1 cellular context compared by ENCODE assay signal in the genomic region with DNA sequence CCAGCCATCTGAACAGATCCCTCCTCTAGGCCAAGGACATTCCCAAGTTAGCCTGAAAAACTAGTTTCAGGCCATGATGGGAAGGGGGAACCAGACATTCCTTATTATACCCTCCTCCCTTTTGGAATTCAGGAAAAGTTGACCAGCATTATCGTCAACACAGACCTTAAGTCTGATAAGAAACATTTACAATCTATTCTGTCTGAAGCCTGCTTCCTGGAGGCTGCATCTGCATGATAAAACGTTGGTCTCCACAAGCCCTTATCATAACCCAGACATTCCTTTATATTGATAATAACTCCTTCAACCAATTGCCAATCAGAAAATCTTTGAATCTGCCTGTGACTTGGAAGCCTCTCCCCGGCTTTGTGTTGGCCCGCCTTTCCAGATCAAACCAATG.
TF ChIP-seq lines count a peak whose summit lies in the region.

No MANE protein-coding gene starts in this region.

TF ChIP-seq in K562, 482 proteins besides CTCF, POLR2A, EP300 and RAD21 (continued from another document and continues in another):
- TF ChIP-seq, protein P1, sequence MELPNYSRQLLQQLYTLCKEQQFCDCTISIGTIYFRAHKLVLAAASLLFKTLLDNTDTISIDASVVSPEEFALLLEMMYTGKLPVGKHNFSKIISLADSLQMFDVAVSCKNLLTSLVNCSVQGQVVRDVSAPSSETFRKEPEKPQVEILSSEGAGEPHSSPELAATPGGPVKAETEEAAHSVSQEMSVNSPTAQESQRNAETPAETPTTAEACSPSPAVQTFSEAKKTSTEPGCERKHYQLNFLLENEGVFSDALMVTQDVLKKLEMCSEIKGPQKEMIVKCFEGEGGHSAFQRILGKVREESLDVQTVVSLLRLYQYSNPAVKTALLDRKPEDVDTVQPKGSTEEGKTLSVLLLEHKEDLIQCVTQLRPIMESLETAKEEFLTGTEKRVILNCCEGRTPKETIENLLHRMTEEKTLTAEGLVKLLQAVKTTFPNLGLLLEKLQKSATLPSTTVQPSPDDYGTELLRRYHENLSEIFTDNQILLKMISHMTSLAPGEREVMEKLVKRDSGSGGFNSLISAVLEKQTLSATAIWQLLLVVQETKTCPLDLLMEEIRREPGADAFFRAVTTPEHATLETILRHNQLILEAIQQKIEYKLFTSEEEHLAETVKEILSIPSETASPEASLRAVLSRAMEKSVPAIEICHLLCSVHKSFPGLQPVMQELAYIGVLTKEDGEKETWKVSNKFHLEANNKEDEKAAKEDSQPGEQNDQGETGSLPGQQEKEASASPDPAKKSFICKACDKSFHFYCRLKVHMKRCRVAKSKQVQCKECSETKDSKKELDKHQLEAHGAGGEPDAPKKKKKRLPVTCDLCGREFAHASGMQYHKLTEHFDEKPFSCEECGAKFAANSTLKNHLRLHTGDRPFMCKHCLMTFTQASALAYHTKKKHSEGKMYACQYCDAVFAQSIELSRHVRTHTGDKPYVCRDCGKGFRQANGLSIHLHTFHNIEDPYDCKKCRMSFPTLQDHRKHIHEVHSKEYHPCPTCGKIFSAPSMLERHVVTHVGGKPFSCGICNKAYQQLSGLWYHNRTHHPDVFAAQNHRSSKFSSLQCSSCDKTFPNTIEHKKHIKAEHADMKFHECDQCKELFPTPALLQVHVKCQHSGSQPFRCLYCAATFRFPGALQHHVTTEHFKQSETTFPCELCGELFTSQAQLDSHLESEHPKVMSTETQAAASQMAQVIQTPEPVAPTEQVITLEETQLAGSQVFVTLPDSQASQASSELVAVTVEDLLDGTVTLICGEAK (IDR thresholded peaks at IDR 0.05) = peak; percentile 51; the same call in 1 of the 2 replicates
- TF ChIP-seq, protein P1 (CRISPR knock-in tag; IDR thresholded peaks at IDR 0.05) = no peak
- peak; percentile 46 for TF ChIP-seq MBD2 (IDR thresholded peaks at IDR 0.05; ENCODE audit: borderline replicate concordance, low read depth)
- TF ChIP-seq SRSF7 (optimal IDR thresholded peaks at IDR 0.05; ENCODE audit: low read depth, low read length) = no peak
- peak; percentile 90 for TF ChIP-seq KLF16 (IDR thresholded peaks at IDR 0.05)
- no peak for TF ChIP-seq U2AF2 (optimal IDR thresholded peaks at IDR 0.05; ENCODE audit: low read depth, low read length)
- TF ChIP-seq NR4A1 (CRISPR knock-in tag; IDR thresholded peaks at IDR 0.05) = no peak
- TF ChIP-seq NR4A1 (tag; IDR thresholded peaks at IDR 0.05) = no peak
- no peak for TF ChIP-seq RBFOX2 (IDR thresholded peaks at IDR 0.05; ENCODE audit: low read depth, low read length)
- TF ChIP-seq DPF2 (IDR thresholded peaks at IDR 0.05) = peak; percentile 74
- no peak for TF ChIP-seq HDAC6 (IDR thresholded peaks at IDR 0.05; ENCODE audit: low read depth, low read length)
- no peak for TF ChIP-seq ZNF274 (IDR thresholded peaks at IDR 0.05; ENCODE audit: borderline replicate concordance, low read depth, low read length)
- TF ChIP-seq TEAD4 (IDR thresholded peaks at IDR 0.05; ENCODE audit: low read length) = peak; percentile 92
- TF ChIP-seq TEAD4 (CRISPR knock-in tag; IDR thresholded peaks at IDR 0.05; ENCODE audit: borderline replicate concordance) = no peak
- peak; percentile 71; the same call in 1 of the 2 replicates for TF ChIP-seq POLR2AphosphoS5 (IDR thresholded peaks at IDR 0.05; ENCODE audit: control insufficient read depth, insufficient read depth, low read depth, low read length)
- TF ChIP-seq EP400 (IDR thresholded peaks at IDR 0.05) = no peak
- TF ChIP-seq PHF21A (IDR thresholded peaks at IDR 0.05; ENCODE audit: borderline replicate concordance, low read depth) = no peak
- no peak for TF ChIP-seq GABPA (tag; conservative IDR thresholded peaks at IDR 0.05; ENCODE audit: low read depth)
- no peak for TF ChIP-seq ZNF589 (CRISPR knock-in tag; IDR thresholded peaks at IDR 0.05; ENCODE audit: low read depth)
- TF ChIP-seq, protein P2, sequence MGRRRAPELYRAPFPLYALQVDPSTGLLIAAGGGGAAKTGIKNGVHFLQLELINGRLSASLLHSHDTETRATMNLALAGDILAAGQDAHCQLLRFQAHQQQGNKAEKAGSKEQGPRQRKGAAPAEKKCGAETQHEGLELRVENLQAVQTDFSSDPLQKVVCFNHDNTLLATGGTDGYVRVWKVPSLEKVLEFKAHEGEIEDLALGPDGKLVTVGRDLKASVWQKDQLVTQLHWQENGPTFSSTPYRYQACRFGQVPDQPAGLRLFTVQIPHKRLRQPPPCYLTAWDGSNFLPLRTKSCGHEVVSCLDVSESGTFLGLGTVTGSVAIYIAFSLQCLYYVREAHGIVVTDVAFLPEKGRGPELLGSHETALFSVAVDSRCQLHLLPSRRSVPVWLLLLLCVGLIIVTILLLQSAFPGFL (CRISPR knock-in tag; IDR thresholded peaks at IDR 0.05) = no peak
- TF ChIP-seq BRF1 (IDR thresholded peaks at IDR 0.05; ENCODE audit: borderline replicate concordance, extremely low read depth, insufficient read length) = no peak
- peak; percentile 91 for TF ChIP-seq FOXM1 (IDR thresholded peaks at IDR 0.05; ENCODE audit: low read depth)
- no peak for TF ChIP-seq FOXM1 (CRISPR knock-in tag; IDR thresholded peaks at IDR 0.05; ENCODE audit: low read depth)
- TF ChIP-seq, protein P3, sequence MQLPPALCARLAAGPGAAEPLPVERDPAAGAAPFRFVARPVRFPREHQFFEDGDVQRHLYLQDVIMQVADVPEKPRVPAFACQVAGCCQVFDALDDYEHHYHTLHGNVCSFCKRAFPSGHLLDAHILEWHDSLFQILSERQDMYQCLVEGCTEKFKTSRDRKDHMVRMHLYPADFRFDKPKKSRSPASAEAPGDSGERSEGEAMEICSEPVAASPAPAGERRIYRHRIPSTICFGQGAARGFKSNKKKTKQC (CRISPR knock-in tag; IDR thresholded peaks at IDR 0.05) = no peak
- TF ChIP-seq ZNF263 (CRISPR knock-in tag; IDR thresholded peaks at IDR 0.05; ENCODE audit: borderline replicate concordance) = no peak
- TF ChIP-seq, protein P4, sequence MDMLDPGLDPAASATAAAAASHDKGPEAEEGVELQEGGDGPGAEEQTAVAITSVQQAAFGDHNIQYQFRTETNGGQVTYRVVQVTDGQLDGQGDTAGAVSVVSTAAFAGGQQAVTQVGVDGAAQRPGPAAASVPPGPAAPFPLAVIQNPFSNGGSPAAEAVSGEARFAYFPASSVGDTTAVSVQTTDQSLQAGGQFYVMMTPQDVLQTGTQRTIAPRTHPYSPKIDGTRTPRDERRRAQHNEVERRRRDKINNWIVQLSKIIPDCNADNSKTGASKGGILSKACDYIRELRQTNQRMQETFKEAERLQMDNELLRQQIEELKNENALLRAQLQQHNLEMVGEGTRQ (CRISPR knock-in tag; IDR thresholded peaks at IDR 0.05) = no peak
- TF ChIP-seq HSF4 (CRISPR knock-in tag; IDR thresholded peaks at IDR 0.05; ENCODE audit: borderline replicate concordance) = no peak
- TF ChIP-seq TFAM (CRISPR knock-in tag; conservative IDR thresholded peaks at IDR 0.05) = no peak
- no peak for TF ChIP-seq NR3C1 (CRISPR knock-in tag; IDR thresholded peaks at IDR 0.05)
- no peak for TF ChIP-seq LEF1 (IDR thresholded peaks at IDR 0.05)
- TF ChIP-seq CBFA2T3 (IDR thresholded peaks at IDR 0.05) = peak; percentile 95
- no peak for TF ChIP-seq ZNF184 (CRISPR knock-in tag; IDR thresholded peaks at IDR 0.05)
- TF ChIP-seq CBFA2T2 (conservative IDR thresholded peaks at IDR 0.05) = peak; percentile 94
- TF ChIP-seq CHD4 (IDR thresholded peaks at IDR 0.05; ENCODE audit: insufficient read depth, insufficient replicate concordance, low read depth, low read length, poor library complexity, severe bottlenecking) = no peak
- peak; percentile 56; the same call in 1 of the 2 replicates for TF ChIP-seq CREM (IDR thresholded peaks at IDR 0.05; ENCODE audit: low read depth)
- TF ChIP-seq VEZF1 (CRISPR knock-in tag; IDR thresholded peaks at IDR 0.05) = peak; percentile 16; the same call in 1 of the 2 replicates
- no peak for TF ChIP-seq MYNN (IDR thresholded peaks at IDR 0.05)
- no peak for TF ChIP-seq MYNN (CRISPR knock-in tag; IDR thresholded peaks at IDR 0.05)
- no peak for TF ChIP-seq ZNF77 (CRISPR knock-in tag; IDR thresholded peaks at IDR 0.05)
- no peak for TF ChIP-seq TSC22D4 (tag; IDR thresholded peaks at IDR 0.05)
- TF ChIP-seq THAP7 (CRISPR knock-in tag; IDR thresholded peaks at IDR 0.05) = no peak
- no peak for TF ChIP-seq NFE2 (IDR thresholded peaks at IDR 0.05; ENCODE audit: low read depth)
- 0 out of 2 replicates have a peak, but pooled peaks have one; percentile 31 for TF ChIP-seq ZNF175 (CRISPR knock-in tag; IDR thresholded peaks at IDR 0.05; ENCODE audit: low read depth)
- TF ChIP-seq ZNF551 (CRISPR knock-in tag; IDR thresholded peaks at IDR 0.05) = no peak
- 0 out of 2 replicates have a peak, but pooled peaks have one; percentile 43 for TF ChIP-seq HDAC2 (IDR thresholded peaks at IDR 0.05)
- TF ChIP-seq TAL1 (IDR thresholded peaks at IDR 0.05) = peak; percentile 90
- no peak for TF ChIP-seq ZKSCAN3 (CRISPR knock-in tag; IDR thresholded peaks at IDR 0.05)
- no peak for TF ChIP-seq ZNF23 (CRISPR knock-in tag; IDR thresholded peaks at IDR 0.05)
- TF ChIP-seq, protein P5, sequence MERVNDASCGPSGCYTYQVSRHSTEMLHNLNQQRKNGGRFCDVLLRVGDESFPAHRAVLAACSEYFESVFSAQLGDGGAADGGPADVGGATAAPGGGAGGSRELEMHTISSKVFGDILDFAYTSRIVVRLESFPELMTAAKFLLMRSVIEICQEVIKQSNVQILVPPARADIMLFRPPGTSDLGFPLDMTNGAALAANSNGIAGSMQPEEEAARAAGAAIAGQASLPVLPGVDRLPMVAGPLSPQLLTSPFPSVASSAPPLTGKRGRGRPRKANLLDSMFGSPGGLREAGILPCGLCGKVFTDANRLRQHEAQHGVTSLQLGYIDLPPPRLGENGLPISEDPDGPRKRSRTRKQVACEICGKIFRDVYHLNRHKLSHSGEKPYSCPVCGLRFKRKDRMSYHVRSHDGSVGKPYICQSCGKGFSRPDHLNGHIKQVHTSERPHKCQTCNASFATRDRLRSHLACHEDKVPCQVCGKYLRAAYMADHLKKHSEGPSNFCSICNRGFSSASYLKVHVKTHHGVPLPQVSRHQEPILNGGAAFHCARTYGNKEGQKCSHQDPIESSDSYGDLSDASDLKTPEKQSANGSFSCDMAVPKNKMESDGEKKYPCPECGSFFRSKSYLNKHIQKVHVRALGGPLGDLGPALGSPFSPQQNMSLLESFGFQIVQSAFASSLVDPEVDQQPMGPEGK (CRISPR knock-in tag; IDR thresholded peaks at IDR 0.05; ENCODE audit: borderline replicate concordance) = no peak
- TF ChIP-seq ATF7 (IDR thresholded peaks at IDR 0.05) = 0 out of 2 replicates have a peak, but pooled peaks have one; percentile 29
- no peak for TF ChIP-seq CHD1 (IDR thresholded peaks at IDR 0.05; ENCODE audit: low read length)
- TF ChIP-seq CBX1 (IDR thresholded peaks at IDR 0.05; ENCODE audit: low read depth) = no peak
- TF ChIP-seq, protein P6, sequence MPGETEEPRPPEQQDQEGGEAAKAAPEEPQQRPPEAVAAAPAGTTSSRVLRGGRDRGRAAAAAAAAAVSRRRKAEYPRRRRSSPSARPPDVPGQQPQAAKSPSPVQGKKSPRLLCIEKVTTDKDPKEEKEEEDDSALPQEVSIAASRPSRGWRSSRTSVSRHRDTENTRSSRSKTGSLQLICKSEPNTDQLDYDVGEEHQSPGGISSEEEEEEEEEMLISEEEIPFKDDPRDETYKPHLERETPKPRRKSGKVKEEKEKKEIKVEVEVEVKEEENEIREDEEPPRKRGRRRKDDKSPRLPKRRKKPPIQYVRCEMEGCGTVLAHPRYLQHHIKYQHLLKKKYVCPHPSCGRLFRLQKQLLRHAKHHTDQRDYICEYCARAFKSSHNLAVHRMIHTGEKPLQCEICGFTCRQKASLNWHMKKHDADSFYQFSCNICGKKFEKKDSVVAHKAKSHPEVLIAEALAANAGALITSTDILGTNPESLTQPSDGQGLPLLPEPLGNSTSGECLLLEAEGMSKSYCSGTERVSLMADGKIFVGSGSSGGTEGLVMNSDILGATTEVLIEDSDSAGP (CRISPR knock-in tag; IDR thresholded peaks at IDR 0.05) = no peak
- peak; percentile 74 for TF ChIP-seq PML (IDR thresholded peaks at IDR 0.05; ENCODE audit: low read length)
- TF ChIP-seq ZNF3 (CRISPR knock-in tag; IDR thresholded peaks at IDR 0.05) = no peak
- TF ChIP-seq SETDB1 (IDR thresholded peaks at IDR 0.05; ENCODE audit: low read length) = no peak
- TF ChIP-seq OTX1 (CRISPR knock-in tag; IDR thresholded peaks at IDR 0.05) = no peak
